ENCODE assay signal across 8 cellular contexts in genomic region chr9:114587345-114588149, GRCh38. TPM values are rescaled to one million over a fixed set of nuclear protein-coding genes. Genes with fewer than 3 reads are reported as not detected.
DNase-seq lines count a peak whose midpoint lies in the region; ATAC-seq and TF ChIP-seq lines count a peak whose summit lies in the region.

Gene ATP6V1G1, plus strand, starts transcription at chr9:114587769. Its CDS starts 70 bp downstream, at chr9:114587839.

- H3K4me1 Mint-ChIP-seq in activated T-helper 17 cell treated with anti-CD3 and anti-CD28 coated beads, Interleukin-2, amount 50 U/mL, for 72 hours: peaks cover 25% of the 10 kb centered on the region
- peaks cover 34 to 51% (median 48%) of the 10 kb centered on the region in 4 donors for H3K4me1 Mint-ChIP-seq in naive thymus-derived CD8-positive, alpha-beta T cell

- peak within 1 kb of the TSS; percentile 91 for H3K4me3 Mint-ChIP-seq in activated T-helper 17 cell treated with anti-CD3 and anti-CD28 coated beads, Interleukin-2, amount 50 U/mL, for 72 hours
- peak within 1 kb of the TSS; percentile 96 to 100 (median 98) for H3K4me3 Mint-ChIP-seq in naive thymus-derived CD8-positive, alpha-beta T cell

- POLR2A ChIA-PET in RWPE1 (lab: Yijun Ruan, JAX; ENCODE audit: low non-redundant PET): interaction anchor here (0.5 to 1.3 kb wide), 11 partner anchors 11 to 1395 kb away, joined by 3 to 6 read pairs (median 4); partner anchors contain the start of gene TNFSF15
- POLR2A ChIA-PET in naive thymus-derived CD8-positive, alpha-beta T cell (lab: Charles Lee): interaction anchor here (0.8 to 8.1 kb wide), 28 partner anchors 8 to 311 kb away, joined by 3 to 105 read pairs (median 4); partner anchors contain the start of genes AKNA, TMEM268 and WHRN

- no peaks in the 10 kb centered on the region for H3K27me3 Mint-ChIP-seq in activated T-helper 17 cell treated with anti-CD3 and anti-CD28 coated beads, Interleukin-2, amount 50 U/mL, for 72 hours
- H3K27me3 Mint-ChIP-seq in naive thymus-derived CD8-positive, alpha-beta T cell: no peaks in the 10 kb centered on the region

- CTCF ChIA-PET in RWPE1 (lab: Yijun Ruan, JAX): interaction anchor here (0.8 to 2.4 kb wide), 8 partner anchors 22 to 183 kb away, joined by 3 to 16 read pairs (median 3); partner anchors contain the start of gene WHRN

- no peaks in the 10 kb centered on the region for H3K9me3 Mint-ChIP-seq in activated T-helper 17 cell treated with anti-CD3 and anti-CD28 coated beads, Interleukin-2, amount 50 U/mL, for 72 hours
- no peaks in the 10 kb centered on the region for H3K9me3 Mint-ChIP-seq in naive thymus-derived CD8-positive, alpha-beta T cell

- peak; percentile 100 for DNase-seq in EH (ENCODE audit: low read depth)
- peak; percentile 86 for DNase-seq in GOT3 (lab: John Stamatoyannopoulos, UW)
- peak; percentile 98 for DNase-seq in LNCaP clone FGC (ENCODE audit: low read depth)
- peak; percentile 100 for DNase-seq in RWPE1 (ENCODE audit: low spot score)
- peak; percentile 99 for DNase-seq in fibroblast of mammary gland (ENCODE audit: low read depth)
- DNase-seq in naive thymus-derived CD8-positive, alpha-beta T cell: peak; percentile 91 to 100 (median 98)
- peak; percentile 95 to 99 (median 96) for DNase-seq in stimulated activated naive CD4-positive, alpha-beta T cell (lab: John Stamatoyannopoulos, UW)

- ATAC-seq in activated T-helper 17 cell treated with anti-CD3 and anti-CD28 coated beads, Interleukin-2, amount 50 U/mL, for 72 hours (replicated peaks): peak; percentile 96
- peak; percentile 87 to 90 for ATAC-seq in naive thymus-derived CD8-positive, alpha-beta T cell

- H3K27ac Mint-ChIP-seq in activated T-helper 17 cell treated with anti-CD3 and anti-CD28 coated beads, Interleukin-2, amount 50 U/mL, for 72 hours: peak within 1 kb of the TSS; percentile 100
- peak within 1 kb of the TSS; percentile 99 to 100 (median 100) for H3K27ac Mint-ChIP-seq in naive thymus-derived CD8-positive, alpha-beta T cell

- TF ChIP-seq CTCF in LNCaP clone FGC (IDR thresholded peaks at IDR 0.05; ENCODE audit: control insufficient read depth, extremely low read depth, insufficient read depth) (0 out of 2 replicates have a peak, but pooled peaks have one; percentile 20), RWPE1 (conservative IDR thresholded peaks at IDR 0.05; ENCODE audit: low read depth) (no peak), fibroblast of mammary gland (conservative IDR thresholded peaks at IDR 0.05; ENCODE audit: control insufficient read depth, insufficient read depth, low read depth, low read length) (peak; percentile 14)

- peak within 1 kb of the TSS; percentile 67 for H3K4me3 ChIP-seq in LNCaP clone FGC (ENCODE audit: low read depth, low read length)
- H3K4me3 ChIP-seq in fibroblast of mammary gland (ENCODE audit: control insufficient read depth, low read depth, low read length): peak within 1 kb of the TSS; percentile 86

- H3K36me3 Mint-ChIP-seq in activated T-helper 17 cell treated with anti-CD3 and anti-CD28 coated beads, Interleukin-2, amount 50 U/mL, for 72 hours (ENCODE audit: low read depth): peaks cover 48% of the 10 kb centered on the region
- peaks cover 6 to 19% (median 10%) of the 10 kb centered on the region in 3 donors for H3K36me3 Mint-ChIP-seq in naive thymus-derived CD8-positive, alpha-beta T cell

- peak within 1 kb of the TSS; percentile 72 for H3K27ac ChIP-seq in RWPE1

RNA-seq across cellular contexts. Expression of gene ATP6V1G1, which starts in this region (rescaled TPM):
- 10 to 100 TPM; 33.5 to 37.9 TPM for total RNA-seq in activated T-helper 17 cell treated with anti-CD3 and anti-CD28 coated beads, Interleukin-2, amount 50 U/mL, for 72 hours
- total RNA-seq in naive thymus-derived CD8-positive, alpha-beta T cell: 100 to 1,000 TPM; 165 to 170 TPM
- 100 to 1,000 TPM; 298 to 381 (median 349) TPM for polyA plus RNA-seq in naive thymus-derived CD8-positive, alpha-beta T cell

Comparison
In these comparisons a context has a peak if more than half of its experiments do, and no peak if none do; other contexts are left out.
1. Peak in every context shown above with its lines: DNase-seq, ATAC-seq, H3K4me3 ChIP-seq and H3K27ac ChIP-seq.
2. RNA of gene ATP6V1G1 (total RNA-seq): 165 to 170 TPM in naive thymus-derived CD8-positive, alpha-beta T cell; 33.5 to 37.9 TPM in activated T-helper 17 cell treated with anti-CD3 and anti-CD28 coated beads, Interleukin-2, amount 50 U/mL, for 72 hours; every median in the first group is over 4 times any median in the second.